8 cellular contexts compared by ENCODE assay signal in the genomic region with DNA sequence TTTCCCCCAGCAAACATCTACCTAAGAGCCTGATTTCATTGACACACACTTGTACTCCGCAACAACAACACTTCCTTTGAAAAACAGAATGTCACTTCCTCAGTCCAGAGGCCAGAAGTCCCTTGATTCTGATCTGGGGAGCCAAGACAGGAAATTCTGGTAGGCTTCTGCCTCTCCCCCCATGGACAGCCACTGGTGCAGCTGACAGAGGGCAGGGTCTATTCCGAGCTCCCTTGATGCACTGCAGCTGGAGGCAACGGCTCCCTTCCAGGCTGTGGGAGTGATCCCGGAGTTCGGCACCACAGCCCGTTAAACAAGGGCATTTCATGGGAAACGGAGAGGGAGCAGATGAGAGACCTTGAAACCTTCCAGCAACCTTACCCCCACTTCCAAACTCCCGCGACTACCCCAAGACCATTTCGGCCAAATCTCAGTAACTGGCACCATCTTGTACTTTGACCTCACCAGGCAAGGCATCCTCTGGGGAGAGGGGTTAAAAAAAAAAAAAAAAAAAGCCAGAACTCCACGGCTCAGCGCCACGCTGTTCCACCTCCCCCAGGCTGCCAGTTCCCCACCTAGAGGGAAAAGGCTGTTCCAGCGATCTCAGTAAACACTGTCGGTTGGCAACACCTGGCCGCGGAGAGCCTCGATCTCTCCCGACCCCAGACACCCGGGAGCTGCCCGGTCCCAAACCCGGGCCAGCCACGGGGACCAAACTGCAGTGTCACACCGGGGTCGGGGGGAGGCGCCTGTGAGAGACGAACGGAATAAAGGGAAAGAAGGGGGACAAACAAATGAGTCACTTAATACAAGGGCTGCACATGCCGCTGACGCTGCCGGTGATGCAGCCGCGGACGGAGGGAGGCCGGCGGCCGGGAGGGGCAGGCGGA. TPM values are rescaled to one million over a fixed set of nuclear protein-coding genes. Genes with fewer than 3 reads are reported as not detected.
DNase-seq lines count a peak whose midpoint lies in the region; ATAC-seq and TF ChIP-seq lines count a peak whose summit lies in the region.

No MANE protein-coding gene starts in this region.

- peak overlapping the region; percentile 79 for H2AFZ ChIP-seq in Karpas-422 (ENCODE audit: low read length)

- H3K4me3 Mint-ChIP-seq in natural killer cell = peak overlapping the region; percentile 97

- H3K4me3 ChIP-seq in Karpas-422 (ENCODE audit: low read length) = peak overlapping the region; percentile 71

- peaks cover 43% of the 10 kb centered on the region for H3K4me1 ChIP-seq in Karpas-422 (ENCODE audit: low read length)

- peak; percentile 61 for TF ChIP-seq CTCF in natural killer cell (IDR thresholded peaks at IDR 0.05)

- H3K27ac Mint-ChIP-seq in natural killer cell = peak overlapping the region; percentile 71 to 91

- peaks cover 25 to 28% of the 10 kb centered on the region in 2 donors for H3K4me1 Mint-ChIP-seq in natural killer cell

- H3K36me3 Mint-ChIP-seq in natural killer cell = no peaks in the 10 kb centered on the region

- no peaks in the 10 kb centered on the region for H3K79me2 ChIP-seq in Karpas-422 (ENCODE audit: low read length)

- peak overlapping the region; percentile 94 for H3K4me2 ChIP-seq in Karpas-422 (ENCODE audit: low read depth, low read length, poor library complexity, severe bottlenecking)

- no peaks in the 10 kb centered on the region for H3K9me2 ChIP-seq in Karpas-422 (replicated peaks; ENCODE audit: insufficient read depth, low read length)

- no peaks in the 10 kb centered on the region for H3K36me3 ChIP-seq in Karpas-422 (ENCODE audit: insufficient read depth, low read length)

- H3K9me3 Mint-ChIP-seq in natural killer cell = no peaks in the 10 kb centered on the region

- peaks cover 20 to 31% of the 10 kb centered on the region in 2 donors for H3K27me3 Mint-ChIP-seq in natural killer cell (ENCODE audit: low read depth in 2 of 2)

- no peak overlapping the region for H3K27ac ChIP-seq in Karpas-422 (ENCODE audit: low read length)

- H3K9ac ChIP-seq in Karpas-422 (ENCODE audit: low read length) = peak overlapping the region; percentile 67

- ATAC-seq in GM21825 (IDR thresholded peaks at IDR 0.05; ENCODE audit: unreplicated experiment) (peak; percentile 54), natural killer cell (peak; percentile 66 to 80 (median 75))

- DNase-seq in DMS153 treated with DMSO at 0.1 percent for 48 hours (lab: John Stamatoyannopoulos, UW; ENCODE audit: unreplicated experiment) = peak; percentile 64
- DNase-seq in Karpas-422 = peak; percentile 90
- peak; percentile 95 for DNase-seq in RKO (ENCODE audit: low spot score)
- peak; percentile 50 for DNase-seq in activated T-helper 1 cell treated with anti-CD3 and anti-CD28 coated beads, Interleukin-2, amount 50 U/mL, for 16 hours (ENCODE audit: low read depth in 1 of 2, low spot score in 1 of 2)
- DNase-seq in fibroblast of peridontal ligament (ENCODE audit: extremely low read depth) = peak; percentile 73
- peak; percentile 77 for DNase-seq in natural killer cell
- peak; percentile 35 to 64 (median 48) for DNase-seq in stimulated activated naive CD4-positive, alpha-beta T cell (lab: John Stamatoyannopoulos, UW)

- no peaks in the 10 kb centered on the region for H3K9me3 ChIP-seq in Karpas-422 (ENCODE audit: low read length)

- intact Hi-C loops in natural killer cell (cut with micrococcal nuclease) = loop anchor here (1.0 kb wide), 1 partner anchor 148 kb away; no protein-coding TSS in a partner anchor

- no peaks in the 10 kb centered on the region; the same call in 1 of the 2 replicates for H4K20me1 ChIP-seq in Karpas-422 (ENCODE audit: insufficient read depth, low read depth, low read length)

- no peaks in the 10 kb centered on the region for H3K27me3 ChIP-seq in Karpas-422 (ENCODE audit: low read length)

RNA-seq across cellular contexts. Expression of gene GAB2, which starts 1.1 kb away (rescaled TPM):
- 2.6 and 2.7 TPM in 2 replicates for total RNA-seq in Karpas-422 (2014; rRNA removed; shearing (Covaris generic); ENCODE audit: low replicate concordance)
- total RNA-seq in natural killer cell = 10 to 100 TPM in 1 of 3 donors, 1 to 10 TPM in 2; 4.3 to 58.4 (median 8.1) TPM
